8 cellular contexts compared by ENCODE assay signal in the genomic region with DNA sequence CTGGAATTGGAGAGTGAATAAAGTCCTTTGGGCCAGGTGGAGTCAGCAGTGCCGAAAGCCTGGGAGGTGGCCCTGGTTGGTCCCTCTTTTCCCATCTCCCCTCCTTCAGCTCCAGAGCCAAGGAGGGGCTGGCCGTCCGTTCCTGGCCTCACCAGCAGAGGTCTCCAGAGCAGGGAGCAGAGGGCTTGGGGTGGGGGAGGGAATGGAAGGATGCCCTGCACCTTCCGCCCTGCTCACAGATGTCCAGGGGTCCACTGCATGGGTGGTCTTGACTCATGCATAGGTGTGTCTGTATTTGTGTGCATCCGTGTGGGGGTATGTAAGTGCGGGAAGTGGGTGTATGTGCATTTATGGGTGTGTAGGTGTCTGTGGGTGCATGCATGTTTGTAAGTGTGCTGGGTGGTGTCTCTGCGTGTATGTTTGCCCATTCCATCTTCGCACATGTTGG.
DNase-seq lines count a peak whose midpoint lies in the region; ATAC-seq, FAIRE-seq and TF ChIP-seq lines count a peak whose summit lies in the region.

No MANE protein-coding gene starts in this region.

- H3K27ac ChIP-seq in C4-2B (no peak overlapping the region), caudate nucleus (ENCODE audit: low read depth, low read length) (peak overlapping the region; percentile 80)

- intact Hi-C loops in left colon (cut with DNase I, micrococcal nuclease), result loop anchor here in 1 of 2 donors (10.0 kb wide), 1 partner anchor 200 kb away; a partner anchor contains a TSS

- peak; percentile 66 for DNase-seq in H54 (ENCODE audit: insufficient read length, low spot score)
- DNase-seq in SW480 (ENCODE audit: low spot score), result peak; percentile 43
- peak in 54 of 61 donors; percentile 10 to 79 (median 44) for DNase-seq in caudate nucleus (lab: John Stamatoyannopoulos, UW)
- DNase-seq in left colon, result peak; percentile 73 to 85
- peak; percentile 13 for DNase-seq in stimulated activated CD8-positive, alpha-beta memory T cell treated with anti-CD3 and anti-CD28 coated beads, Interleukin-4, amount 100 ng/mL, for 24 hours (ENCODE audit: low read depth)
- no peak for DNase-seq in NCI-H1105 (lab: John Stamatoyannopoulos, UW)

- ATAC-seq in left colon (peak; percentile 68), GM21528 (IDR thresholded peaks at IDR 0.05; ENCODE audit: low FRiP score, unreplicated experiment) (no peak)

- TF ChIP-seq POLR2A in H54 (IDR thresholded peaks at IDR 0.05; ENCODE audit: low read depth, low read length), result no peak

- no peak for FAIRE-seq in H54 (lab: Jason Lieb, UNC)

- peak; percentile 64 for TF ChIP-seq CTCF in C4-2B (conservative IDR thresholded peaks at IDR 0.05)
